16 cellular contexts compared by ENCODE assay signal in the genomic region with DNA sequence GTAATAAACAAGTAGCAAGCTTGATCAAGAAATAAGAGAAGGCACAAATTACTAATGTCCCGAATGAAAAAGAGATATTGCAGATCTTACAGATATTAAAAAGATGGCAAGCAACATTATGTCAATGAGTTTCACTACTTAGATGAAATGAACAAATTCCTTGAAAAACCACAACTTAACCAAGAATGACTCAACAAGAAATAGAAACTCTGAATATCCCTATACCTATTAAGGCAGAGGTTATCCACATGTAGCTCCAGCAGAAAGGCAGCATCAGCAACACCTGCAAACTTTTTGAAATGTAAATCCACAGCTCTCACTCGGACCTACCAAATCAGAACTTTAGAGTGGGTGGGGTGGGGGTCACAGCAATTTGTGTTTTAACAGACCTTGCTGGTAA. TPM values are rescaled to one million over a fixed set of nuclear protein-coding genes. Genes with fewer than 3 reads are reported as not detected.
DNase-seq lines count a peak whose midpoint lies in the region; ATAC-seq and TF ChIP-seq lines count a peak whose summit lies in the region.
"Had no signal": no experiment of that assay in that cellular context is flagged by ENCODE, and none has a peak within 500 bp of the region (broad histone marks: within the 10 kb centered on the region; RNA-seq: fewer than 3 reads in every experiment).

No MANE protein-coding gene starts in this region.

- H3K27ac ChIP-seq in fibroblast of lung (ENCODE audit: insufficient read depth, low read length) = no peak overlapping the region
- H3K27ac ChIP-seq in heart right ventricle = no peak overlapping the region
- H3K27ac ChIP-seq in testis = no peak overlapping the region
- H3K27ac ChIP-seq: spleen, vagina had no signal

- H3K27me3 ChIP-seq in fibroblast of lung (ENCODE audit: control insufficient read depth, insufficient read depth, low read length) = no peaks in the 10 kb centered on the region
- no peaks in the 10 kb centered on the region for H3K27me3 ChIP-seq in heart right ventricle
- no peaks in the 10 kb centered on the region for H3K27me3 ChIP-seq in testis
- H3K27me3 ChIP-seq: spleen, vagina had no signal

- DNase-seq in EH (ENCODE audit: low read depth) (peak; percentile 68), KBM-7 (peak; percentile 7), fibroblast of lung (ENCODE audit: low read depth in 2 of 2) (peak; percentile 28 to 78), heart right ventricle (no peak), posterior cingulate gyrus (no peak), testis (no peak)
- DNase-seq: foreskin melanocyte, NCI-H1092, nephron progenitor cell, spleen, T-cell had no signal

- intact Hi-C loops in heart right ventricle (cut with DNase I) = loop anchor here in 2 of 10 donors (5.0 to 10.0 kb wide), 2 partner anchors 154 to 252 kb away; no protein-coding TSS in a partner anchor
- intact Hi-C loops in posterior cingulate gyrus (cut with DNase I) = no loop called here
- intact Hi-C loops in testis (cut with DNase I; ENCODE audit: low total_unique reads) = no loop called here

- no peak overlapping the region for H3K4me2 ChIP-seq in fibroblast of lung (ENCODE audit: extremely low read depth, insufficient read depth, low read length)

- no peaks in the 10 kb centered on the region for H3K79me2 ChIP-seq in fibroblast of lung (ENCODE audit: control insufficient read depth, insufficient read depth, low read length)

- no peak overlapping the region for H2AFZ ChIP-seq in fibroblast of lung (ENCODE audit: low read length)

- H3K9ac ChIP-seq in fibroblast of lung (ENCODE audit: insufficient read depth, low read length) = no peak overlapping the region

- no peak overlapping the region for H3K4me3 ChIP-seq in fibroblast of lung (replicated peaks in 1 of 4; ENCODE audit: control extremely low read depth in 1 of 4, insufficient read depth in 1 of 4, low read depth in 3 of 4, low read length in 4 of 4)
- no peak overlapping the region for H3K4me3 ChIP-seq in heart right ventricle
- no peak overlapping the region for H3K4me3 ChIP-seq in testis
- H3K4me3 ChIP-seq: HAP-1, spleen, vagina had no signal

- H3K4me1 ChIP-seq in fibroblast of lung (ENCODE audit: control insufficient read depth, extremely low read depth, insufficient read depth, low read length) (no peaks in the 10 kb centered on the region), heart right ventricle (peaks cover 0 to 82% (median 43%) of the 10 kb centered on the region in 9 donors), testis (no peaks in the 10 kb centered on the region)
- H3K4me1 ChIP-seq: HAP-1, spleen, vagina had no signal

- H4K20me1 ChIP-seq in fibroblast of lung (ENCODE audit: control insufficient read depth, extremely low read depth, insufficient read depth, low read length) = no peaks in the 10 kb centered on the region

- ATAC-seq in GM19467 (IDR thresholded peaks at IDR 0.05; ENCODE audit: unreplicated experiment) (peak; percentile 42), heart right ventricle (no peak), HG03139 (IDR thresholded peaks at IDR 0.05; ENCODE audit: unreplicated experiment) (no peak)
- ATAC-seq: T-cell had no signal

- no peak for TF ChIP-seq CTCF in fibroblast of lung (conservative IDR thresholded peaks at IDR 0.05 in 1 of 2, IDR thresholded peaks at IDR 0.05 in 1 of 2; ENCODE audit: low read depth in 1 of 2, low read length in 2 of 2)
- no peak for TF ChIP-seq CTCF in heart right ventricle (IDR thresholded peaks at IDR 0.05)
- TF ChIP-seq CTCF in testis (IDR thresholded peaks at IDR 0.05) = no peak

- no peaks in the 10 kb centered on the region for H3K9me3 ChIP-seq in fibroblast of lung (ENCODE audit: control insufficient read depth, insufficient read depth, low read depth, low read length)
- no peaks in the 10 kb centered on the region for H3K9me3 ChIP-seq in heart right ventricle
- H3K9me3 ChIP-seq in testis = no peaks in the 10 kb centered on the region
- H3K9me3 ChIP-seq: HAP-1, spleen, vagina had no signal

- no peak for TF ChIP-seq POLR2A in testis (IDR thresholded peaks at IDR 0.05)

- in situ Hi-C loops in KBM-7 (cut with MboI; ENCODE audit: low pct_unique_long_range_greater_than_20kb, low sequenced_read_pairs) = no loop called here

- 48 to 54% methylated on average over 2 of the region's 2 CpGs for WGBS in heart right ventricle, 2 donors
- WGBS in testis, 2 donors = 63 to 73% methylated on average over 2 of the region's 2 CpGs

- H3K36me3 ChIP-seq in fibroblast of lung (ENCODE audit: control insufficient read depth, insufficient read depth, low read length) = no peaks in the 10 kb centered on the region
- no peaks in the 10 kb centered on the region for H3K36me3 ChIP-seq in heart right ventricle
- H3K36me3 ChIP-seq in testis (ENCODE audit: low read depth, missing control alignments) = no peaks in the 10 kb centered on the region
- H3K36me3 ChIP-seq: HAP-1, spleen, vagina had no signal

RNA-seq across cellular contexts. Expression of gene PDE1C, which starts 33.6 kb away (rescaled TPM):
- total RNA-seq in fibroblast of lung (23.4 and 27.6 TPM in 2 replicates), heart right ventricle (100 to 1,000 TPM; 124 to 315 (median 197) TPM), testis (1 to 10 TPM; 7.6 to 9.5 TPM)
- polyA plus RNA-seq in fibroblast of lung (4.2 and 16.6 TPM in 2 replicates), heart right ventricle (10 to 100 TPM; 11.7 to 67.7 TPM), testis (ENCODE audit: insufficient read depth, low read depth, low replicate concordance) (9.5 TPM)
- 4.4 and 22.6 TPM in 2 replicates for polyA plus RNA-seq in fibroblast of lung (2012)
- 17.6 and 41.4 TPM in 2 replicates for polyA minus RNA-seq in fibroblast of lung (ENCODE audit: low replicate concordance)
- total RNA-seq: CD4-positive, CD25-positive, alpha-beta regulatory T cell; T-cell had no signal
- polyA plus RNA-seq: CD4-positive, CD25-positive, alpha-beta regulatory T cell had no signal

Comparison
In these comparisons a context has a peak if more than half of its experiments do, and no peak if none do; other contexts are left out.
1. DNase-seq: peak in EH (single experiment), KBM-7 (single experiment) and fibroblast of lung (2 of 2); none in heart right ventricle (0 of 2), posterior cingulate gyrus (0 of 10) and testis (single experiment).